1 cellular context compared by ENCODE assay signal in the genomic region with DNA sequence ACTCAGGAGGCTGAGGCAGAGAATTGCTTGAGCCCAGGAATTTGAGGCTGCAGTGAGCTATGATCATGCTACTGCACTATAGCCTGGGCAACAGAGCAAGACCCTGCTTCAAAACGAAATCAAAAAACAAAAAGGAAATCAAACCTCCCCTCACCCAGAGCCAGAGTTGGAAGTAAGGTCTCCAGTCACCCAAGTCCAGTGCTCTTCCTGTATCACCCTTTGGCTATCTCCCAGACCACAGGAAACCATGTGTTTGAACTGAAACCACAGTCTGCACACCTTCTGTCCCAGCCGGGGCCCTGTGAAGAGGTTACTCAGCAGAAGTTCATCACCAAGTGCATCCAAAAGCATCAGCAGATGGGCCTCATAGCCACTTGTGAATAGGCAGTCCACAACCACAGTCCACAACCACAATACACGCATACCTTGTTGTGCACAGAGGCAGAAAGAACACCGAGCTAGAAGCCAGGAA.
TF ChIP-seq lines count a peak whose summit lies in the region.

No MANE protein-coding gene starts in this region.

TF ChIP-seq in HepG2, 621 proteins besides CTCF, POLR2A, EP300 and RAD21 (continued from another document):
- TF ChIP-seq, protein P1, sequence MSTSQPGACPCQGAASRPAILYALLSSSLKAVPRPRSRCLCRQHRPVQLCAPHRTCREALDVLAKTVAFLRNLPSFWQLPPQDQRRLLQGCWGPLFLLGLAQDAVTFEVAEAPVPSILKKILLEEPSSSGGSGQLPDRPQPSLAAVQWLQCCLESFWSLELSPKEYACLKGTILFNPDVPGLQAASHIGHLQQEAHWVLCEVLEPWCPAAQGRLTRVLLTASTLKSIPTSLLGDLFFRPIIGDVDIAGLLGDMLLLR (CRISPR knock-in tag; IDR thresholded peaks at IDR 0.05): no peak
- peak; percentile 56 for TF ChIP-seq SAP130 (CRISPR knock-in tag; IDR thresholded peaks at IDR 0.05; ENCODE audit: low read depth)
- no peak for TF ChIP-seq MXI1 (IDR thresholded peaks at IDR 0.05; ENCODE audit: borderline replicate concordance, low read depth, low read length)
- no peak for TF ChIP-seq SRSF9 (IDR thresholded peaks at IDR 0.05; ENCODE audit: borderline replicate concordance, insufficient read depth, low read depth, low read length, poor library complexity, severe bottlenecking)
- no peak for TF ChIP-seq MEIS2 (CRISPR knock-in tag; IDR thresholded peaks at IDR 0.05)
- no peak for TF ChIP-seq NCOR1 (IDR thresholded peaks at IDR 0.05; ENCODE audit: borderline replicate concordance, low read length)
- TF ChIP-seq ZMAT3 (CRISPR knock-in tag; conservative IDR thresholded peaks at IDR 0.05): no peak
- TF ChIP-seq, protein P2, sequence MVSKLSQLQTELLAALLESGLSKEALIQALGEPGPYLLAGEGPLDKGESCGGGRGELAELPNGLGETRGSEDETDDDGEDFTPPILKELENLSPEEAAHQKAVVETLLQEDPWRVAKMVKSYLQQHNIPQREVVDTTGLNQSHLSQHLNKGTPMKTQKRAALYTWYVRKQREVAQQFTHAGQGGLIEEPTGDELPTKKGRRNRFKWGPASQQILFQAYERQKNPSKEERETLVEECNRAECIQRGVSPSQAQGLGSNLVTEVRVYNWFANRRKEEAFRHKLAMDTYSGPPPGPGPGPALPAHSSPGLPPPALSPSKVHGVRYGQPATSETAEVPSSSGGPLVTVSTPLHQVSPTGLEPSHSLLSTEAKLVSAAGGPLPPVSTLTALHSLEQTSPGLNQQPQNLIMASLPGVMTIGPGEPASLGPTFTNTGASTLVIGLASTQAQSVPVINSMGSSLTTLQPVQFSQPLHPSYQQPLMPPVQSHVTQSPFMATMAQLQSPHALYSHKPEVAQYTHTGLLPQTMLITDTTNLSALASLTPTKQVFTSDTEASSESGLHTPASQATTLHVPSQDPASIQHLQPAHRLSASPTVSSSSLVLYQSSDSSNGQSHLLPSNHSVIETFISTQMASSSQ (IDR thresholded peaks at IDR 0.05; ENCODE audit: low read depth): no peak
- TF ChIP-seq, protein P2 (CRISPR knock-in tag; IDR thresholded peaks at IDR 0.05; ENCODE audit: borderline replicate concordance): no peak
- TF ChIP-seq IRX3 (CRISPR knock-in tag; IDR thresholded peaks at IDR 0.05; ENCODE audit: borderline replicate concordance, low read depth): no peak
- TF ChIP-seq, protein P3, sequence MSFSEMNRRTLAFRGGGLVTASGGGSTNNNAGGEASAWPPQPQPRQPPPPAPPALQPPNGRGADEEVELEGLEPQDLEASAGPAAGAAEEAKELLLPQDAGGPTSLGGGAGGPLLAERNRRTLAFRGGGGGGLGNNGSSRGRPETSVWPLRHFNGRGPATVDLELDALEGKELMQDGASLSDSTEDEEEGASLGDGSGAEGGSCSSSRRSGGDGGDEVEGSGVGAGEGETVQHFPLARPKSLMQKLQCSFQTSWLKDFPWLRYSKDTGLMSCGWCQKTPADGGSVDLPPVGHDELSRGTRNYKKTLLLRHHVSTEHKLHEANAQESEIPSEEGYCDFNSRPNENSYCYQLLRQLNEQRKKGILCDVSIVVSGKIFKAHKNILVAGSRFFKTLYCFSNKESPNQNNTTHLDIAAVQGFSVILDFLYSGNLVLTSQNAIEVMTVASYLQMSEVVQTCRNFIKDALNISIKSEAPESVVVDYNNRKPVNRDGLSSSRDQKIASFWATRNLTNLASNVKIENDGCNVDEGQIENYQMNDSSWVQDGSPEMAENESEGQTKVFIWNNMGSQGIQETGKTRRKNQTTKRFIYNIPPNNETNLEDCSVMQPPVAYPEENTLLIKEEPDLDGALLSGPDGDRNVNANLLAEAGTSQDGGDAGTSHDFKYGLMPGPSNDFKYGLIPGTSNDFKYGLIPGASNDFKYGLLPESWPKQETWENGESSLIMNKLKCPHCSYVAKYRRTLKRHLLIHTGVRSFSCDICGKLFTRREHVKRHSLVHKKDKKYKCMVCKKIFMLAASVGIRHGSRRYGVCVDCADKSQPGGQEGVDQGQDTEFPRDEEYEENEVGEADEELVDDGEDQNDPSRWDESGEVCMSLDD (CRISPR knock-in tag; IDR thresholded peaks at IDR 0.05; ENCODE audit: borderline replicate concordance): no peak
- peak; percentile 35; the same call in 1 of the 2 replicates for TF ChIP-seq RARA (CRISPR knock-in tag; IDR thresholded peaks at IDR 0.05)
- TF ChIP-seq HNRNPL (IDR thresholded peaks at IDR 0.05; ENCODE audit: low read depth, low read length): no peak
- TF ChIP-seq ZNF563 (CRISPR knock-in tag; IDR thresholded peaks at IDR 0.05): no peak
- no peak for TF ChIP-seq MAFF (IDR thresholded peaks at IDR 0.05; ENCODE audit: low read depth, low read length)
- peak; percentile 27; the same call in 1 of the 2 replicates for TF ChIP-seq RXRA (CRISPR knock-in tag; IDR thresholded peaks at IDR 0.05)
- no peak for TF ChIP-seq FLYWCH1 (CRISPR knock-in tag; IDR thresholded peaks at IDR 0.05)
- TF ChIP-seq ZSCAN9 (CRISPR knock-in tag; IDR thresholded peaks at IDR 0.05; ENCODE audit: borderline replicate concordance): no peak
- TF ChIP-seq ETV5 (CRISPR knock-in tag; IDR thresholded peaks at IDR 0.05; ENCODE audit: borderline replicate concordance): peak; percentile 25; the same call in 1 of the 2 replicates
- no peak for TF ChIP-seq ZNF543 (CRISPR knock-in tag; IDR thresholded peaks at IDR 0.05)
TF ChIP-seq in HepG2: peak in this region for 5.
